ENCODE assay signal across 1 cellular context in genomic region chr19:31451686-31452325, GRCh38.
TF ChIP-seq lines count a peak whose summit lies in the region.

No MANE protein-coding gene starts in this region.

TF ChIP-seq in GM23338, 12 proteins besides CTCF, POLR2A, EP300 and RAD21 (continued from another document):
- TF ChIP-seq ZNF462 (CRISPR knock-in tag; IDR thresholded peaks at IDR 0.05) (no peak), ETS1 (IDR thresholded peaks at IDR 0.05) (no peak), ZNF331 (CRISPR knock-in tag; IDR thresholded peaks at IDR 0.05; ENCODE audit: low read depth) (no peak), STAT1 (IDR thresholded peaks at IDR 0.05; ENCODE audit: unreplicated experiment) (no peak), NANOG (IDR thresholded peaks at IDR 0.05; ENCODE audit: borderline replicate concordance) (no peak), JUNB (IDR thresholded peaks at IDR 0.05; ENCODE audit: unreplicated experiment) (no peak), ZNF114 (CRISPR knock-in tag; IDR thresholded peaks at IDR 0.05) (no peak), REST (IDR thresholded peaks at IDR 0.05; ENCODE audit: unreplicated experiment) (no peak), EZH2phosphoT487 (IDR thresholded peaks at IDR 0.05; ENCODE audit: unreplicated experiment) (no peak)
